ENCODE assay signal across 13 cellular contexts in genomic region chr3:100048248-100048647, GRCh38.
A peak's percentile ranks its signal among the peaks of the same experiment; 100 is the strongest.
DNase-seq lines count a peak whose midpoint lies in the region; ATAC-seq, FAIRE-seq and TF ChIP-seq lines count a peak whose summit lies in the region.
"Had no signal": no experiment of that assay in that cellular context is flagged by ENCODE, and none has a peak within 500 bp of the region (broad histone marks: within the 10 kb centered on the region; RNA-seq: fewer than 3 reads in every experiment).

No MANE protein-coding gene starts in this region.

- peak overlapping the region; percentile 65 for H3K4me2 ChIP-seq in GM12878 (ENCODE audit: control insufficient read depth, insufficient read depth)

- H3K4me3 ChIP-seq in GM12878 = peak overlapping the region; percentile 53
- H3K4me3 ChIP-seq in mucosa of descending colon = no peak overlapping the region
- H3K4me3 ChIP-seq in tibial artery = no peak overlapping the region

- H3K27ac Mint-ChIP-seq in activated T-cell treated with anti-CD3 and anti-CD28 coated beads, Interleukin-2, amount 50 U/mL, for 24 hours = no peak overlapping the region

- H3K79me2 ChIP-seq in GM12878 (ENCODE audit: control insufficient read depth, insufficient read depth, low read length) = no peaks in the 10 kb centered on the region

- DNase-seq in NCI-H526 (lab: John Stamatoyannopoulos, UW) (peak; percentile 43 to 47), NCI-H526 treated with DMSO at 0.1 percent for 48 hours (lab: John Stamatoyannopoulos, UW) (no peak), GM12878 (ENCODE audit: low read depth, low spot score) (no peak), mucosa of descending colon (no peak), tibial artery (no peak), NCI-H69 (lab: John Stamatoyannopoulos, UW) (no peak)
- DNase-seq in activated T-cell treated with anti-CD3 and anti-CD28 coated beads, Interleukin-2, amount 50 U/mL, for 24 hours = no peak
- DNase-seq: activated T-cell treated with anti-CD3 and anti-CD28 coated beads, Interleukin-2, amount 50 U/mL, for 4 hours; NCI-H2081 treated with DMSO at 0.1 percent for 48 hours; right cardiac atrium had no signal

- H3K9ac ChIP-seq in GM12878 (ENCODE audit: control insufficient read depth, insufficient read depth, low read length) = no peak overlapping the region

- H3K9me3 ChIP-seq in GM12878 (replicated peaks; ENCODE audit: control insufficient read depth, insufficient read depth, low read length) (no peaks in the 10 kb centered on the region), mucosa of descending colon (no peaks in the 10 kb centered on the region), tibial artery (no peaks in the 10 kb centered on the region)

- TF ChIP-seq CTCF in GM12878 (IDR thresholded peaks at IDR 0.05 in 2 of 3, conservative IDR thresholded peaks at IDR 0.05 in 1 of 3; ENCODE audit: control insufficient read depth in 2 of 3, extremely low read depth in 1 of 3, insufficient read depth in 1 of 3, low read depth in 3 of 3, low read length in 3 of 3) (no peak), mucosa of descending colon (IDR thresholded peaks at IDR 0.05) (no peak), tibial artery (IDR thresholded peaks at IDR 0.05) (no peak)

- H3K4me1 ChIP-seq in GM12878 (ENCODE audit: control insufficient read depth, insufficient read depth, low read length) = peaks cover 43% of the 10 kb centered on the region
- peaks cover 13% of the 10 kb centered on the region for H3K4me1 ChIP-seq in mucosa of descending colon (ENCODE audit: low read depth)
- peaks cover 0 to 50% (median 19%) of the 10 kb centered on the region in 4 donors for H3K4me1 ChIP-seq in tibial artery

- no peak for FAIRE-seq in GM12878 (lab: Jason Lieb, UNC)

- TF ChIP-seq RAD21 in GM12878 (IDR thresholded peaks at IDR 0.05; ENCODE audit: insufficient read depth, low read depth, low read length) = no peak

- no TSS peak for BruUV-seq in GM12878 (replicated peaks; lab: Mats Ljungman, UMichigan)

- intact Hi-C loops in GM12878 (cut with micrococcal nuclease; ENCODE audit: unreplicated experiment) = loop anchor here (5.0 kb wide), 1 partner anchor 206 kb away; no protein-coding TSS in a partner anchor
- intact Hi-C loops in mucosa of descending colon (cut with DNase I, micrococcal nuclease) = no loop called here
- intact Hi-C loops in tibial artery (cut with DNase I; ENCODE audit: low total_unique reads) = no loop called here

- H3K4me1 Mint-ChIP-seq in activated T-cell treated with anti-CD3 and anti-CD28 coated beads, Interleukin-2, amount 50 U/mL, for 24 hours (ENCODE audit: low read depth) = peaks cover 18% of the 10 kb centered on the region

- no peak for TF ChIP-seq EP300 in GM12878 (IDR thresholded peaks at IDR 0.05; ENCODE audit: borderline replicate concordance in 1 of 2, control insufficient read depth in 1 of 2, low read depth in 2 of 2, low read length in 2 of 2)

- H3K4me3 Mint-ChIP-seq in activated T-cell treated with anti-CD3 and anti-CD28 coated beads, Interleukin-2, amount 50 U/mL, for 24 hours = no peak overlapping the region
- H3K4me3 Mint-ChIP-seq: activated T-cell treated with anti-CD3 and anti-CD28 coated beads, Interleukin-2, amount 50 U/mL, for 4 hours had no signal

- H3K27me3 ChIP-seq in GM12878 (replicated peaks in 1 of 2; ENCODE audit: control insufficient read depth in 2 of 2, insufficient read depth in 2 of 2, low read length in 1 of 2) = no peaks in the 10 kb centered on the region
- no peaks in the 10 kb centered on the region for H3K27me3 ChIP-seq in tibial artery

- H3K36me3 ChIP-seq in GM12878 (ENCODE audit: control insufficient read depth in 2 of 2, insufficient read depth in 2 of 2, low read length in 1 of 2) (no peaks in the 10 kb centered on the region), mucosa of descending colon (ENCODE audit: low read depth) (no peaks in the 10 kb centered on the region), tibial artery (no peaks in the 10 kb centered on the region)

- no peaks in the 10 kb centered on the region for H3K9me3 Mint-ChIP-seq in activated T-cell treated with anti-CD3 and anti-CD28 coated beads, Interleukin-2, amount 50 U/mL, for 24 hours
- H3K9me3 Mint-ChIP-seq: activated T-cell treated with anti-CD3 and anti-CD28 coated beads, Interleukin-2, amount 50 U/mL, for 4 hours had no signal

- TF ChIP-seq POLR2A in GM12878 (IDR thresholded peaks at IDR 0.05; ENCODE audit: low read depth, low read length) = no peak

- CTCF ChIA-PET in GM12878 (lab: Yijun Ruan, JAX) = interaction anchor here (0.9 to 1.6 kb wide), 6 partner anchors 15 to 239 kb away, joined by 3 to 13 read pairs (median 4); no protein-coding TSS in a partner anchor

- peak overlapping the region; percentile 21; the same call in 1 of the 2 replicates for H3K27ac ChIP-seq in GM12878 (ENCODE audit: control insufficient read depth, insufficient read depth)
- H3K27ac ChIP-seq in tibial artery = peak overlapping the region; percentile 58
- H3K27ac ChIP-seq: 22Rv1, VCaP had no signal

- WGBS in GM12878 (ENCODE audit: insufficient coverage, insufficient replicate concordance, low lambda C conversion rate, missing lambda C conversion rate) = 67% methylated on average over 3 of the region's 3 CpGs

- 0 out of 2 replicates have a peak overlapping the region, but pooled peaks have one; percentile 18 for H2AFZ ChIP-seq in GM12878 (ENCODE audit: control insufficient read depth, low read depth, low read length)

- no peaks in the 10 kb centered on the region for H4K20me1 ChIP-seq in GM12878 (ENCODE audit: control insufficient read depth, insufficient read depth)

- peaks cover 5% of the 10 kb centered on the region for H3K36me3 Mint-ChIP-seq in activated T-cell treated with anti-CD3 and anti-CD28 coated beads, Interleukin-2, amount 50 U/mL, for 24 hours (ENCODE audit: low read depth)

- ATAC-seq in GM12878 = no peak
- peak; percentile 6 for ATAC-seq in mucosa of descending colon
- no peak for ATAC-seq in HG03354 (IDR thresholded peaks at IDR 0.05; ENCODE audit: poor library complexity, severe bottlenecking, unreplicated experiment)

- in situ Hi-C loops in GM12878 (cut with MboI) = no loop called here

- RAD21 ChIA-PET in GM12878 (lab: Charles Lee; ENCODE audit: unreplicated experiment) = interaction anchor here (0.9 to 2.0 kb wide), 8 partner anchors 10 to 206 kb away, joined by 3 to 8 read pairs (median 5); no protein-coding TSS in a partner anchor

- SMC1A ChIA-PET in GM12878 (lab: Charles Lee; ENCODE audit: uncharacterized antibody, unreplicated experiment) = interaction anchor here (0.6 to 2.3 kb wide), 18 partner anchors 8 to 1158 kb away, joined by 3 to 11 read pairs (median 4); no protein-coding TSS in a partner anchor

- H3K27me3 Mint-ChIP-seq in activated T-cell treated with anti-CD3 and anti-CD28 coated beads, Interleukin-2, amount 50 U/mL, for 24 hours = no peaks in the 10 kb centered on the region

- POLR2A ChIA-PET in GM12878 (lab: Charles Lee) = interaction anchor here (0.5 to 1.3 kb wide), 3 partner anchors 19 to 301 kb away, joined by 3 to 6 read pairs (median 4); no protein-coding TSS in a partner anchor

TF ChIP-seq in GM12878, 131 proteins besides CTCF, POLR2A, EP300 and RAD21:
- TF ChIP-seq PAX8 (IDR thresholded peaks at IDR 0.05) (no peak), EED (IDR thresholded peaks at IDR 0.05; ENCODE audit: low read depth) (0 out of 2 replicates have a peak, but pooled peaks have one; percentile 3)

Comparison
In these comparisons a context has a peak if more than half of its experiments do, and no peak if none do; other contexts are left out.
1. DNase-seq: peak in NCI-H526 (2 of 2); none in NCI-H526 treated with DMSO at 0.1 percent for 48 hours (single experiment), GM12878 (single experiment), mucosa of descending colon (0 of 3), tibial artery (0 of 2), activated T-cell treated with anti-CD3 and anti-CD28 coated beads, Interleukin-2, amount 50 U/mL, for 24 hours (single experiment) and NCI-H69 (single experiment).